Comparison of ENCODE assay signal across 17 cellular contexts in genomic region chr3:128873623-128874022, GRCh38. TPM values are rescaled to one million over a fixed set of nuclear protein-coding genes. Genes with fewer than 3 reads are reported as not detected.
DNase-seq lines count a peak whose midpoint lies in the region; ATAC-seq, FAIRE-seq and TF ChIP-seq lines count a peak whose summit lies in the region.
"Had no signal": no experiment of that assay in that cellular context is flagged by ENCODE, and none has a peak within 500 bp of the region (broad histone marks: within the 10 kb centered on the region; RNA-seq: fewer than 3 reads in every experiment).

No MANE protein-coding gene starts in this region.

- H3K9me3 ChIP-seq in keratinocyte (ENCODE audit: control insufficient read depth, low read depth, low read length) (no peaks in the 10 kb centered on the region), gastrocnemius medialis (no peaks in the 10 kb centered on the region)
- H3K9me3 ChIP-seq: HAP-1 had no signal

- intact Hi-C loops in gastrocnemius medialis (cut with DNase I; ENCODE audit: low total_unique reads), result no loop called here

- FAIRE-seq in keratinocyte (lab: Jason Lieb, UNC), result peak; percentile 61
- FAIRE-seq: A204.1, GM12878, H1 had no signal

- TF ChIP-seq CTCF in KMS-11 (conservative IDR thresholded peaks at IDR 0.05; ENCODE audit: low read depth, low read length), result no peak
- no peak for TF ChIP-seq CTCF in epithelial cell of esophagus (IDR thresholded peaks at IDR 0.05; ENCODE audit: insufficient read depth, low read depth, low read length, missing control alignments)
- no peak for TF ChIP-seq CTCF in keratinocyte (optimal IDR thresholded peaks at IDR 0.05 in 1 of 3, IDR thresholded peaks at IDR 0.05 in 1 of 3, conservative IDR thresholded peaks at IDR 0.05 in 1 of 3; ENCODE audit: extremely low read depth in 1 of 3, insufficient read depth in 2 of 3, low read length in 3 of 3)
- no peak for TF ChIP-seq CTCF in gastrocnemius medialis (IDR thresholded peaks at IDR 0.05 in 4 of 5, conservative IDR thresholded peaks at IDR 0.05 in 1 of 5)

- no peak for TF ChIP-seq POLR2A in gastrocnemius medialis (IDR thresholded peaks at IDR 0.05)

- H3K36me3 ChIP-seq in KMS-11 (ENCODE audit: insufficient read depth) (no peaks in the 10 kb centered on the region), keratinocyte (ENCODE audit: control insufficient read depth in 2 of 2, extremely low read depth in 1 of 2, insufficient read depth in 2 of 2, low read length in 2 of 2) (no peaks in the 10 kb centered on the region), gastrocnemius medialis (no peaks in the 10 kb centered on the region)
- H3K36me3 ChIP-seq: HAP-1 had no signal

- no peak for ATAC-seq in gastrocnemius medialis
- ATAC-seq in GM18861 (IDR thresholded peaks at IDR 0.05; ENCODE audit: unreplicated experiment), result no peak
- ATAC-seq in HG03460 (IDR thresholded peaks at IDR 0.05; ENCODE audit: unreplicated experiment), result no peak
- no peak for ATAC-seq in left lobe of liver
- ATAC-seq: GM12878 had no signal

- 0 out of 2 replicates have a peak overlapping the region, but pooled peaks have one; percentile 1 for H3K4me2 ChIP-seq in KMS-11
- no peak overlapping the region for H3K4me2 ChIP-seq in keratinocyte (ENCODE audit: control insufficient read depth, extremely low read depth, insufficient read depth, low read depth, low read length)

- H3K79me2 ChIP-seq in KMS-11 (ENCODE audit: insufficient read depth, low read depth), result peaks cover 6% of the 10 kb centered on the region
- H3K79me2 ChIP-seq in keratinocyte (ENCODE audit: control insufficient read depth, insufficient read depth, low read length), result peaks cover 8% of the 10 kb centered on the region

- dilution Hi-C loops in keratinocyte (cut with MboI; ENCODE audit: extremely low pct_ligation_motif_present, low sequenced_read_pairs), result no loop called here

- H3K27me3 ChIP-seq in KMS-11 (ENCODE audit: insufficient read depth, low read depth), result no peaks in the 10 kb centered on the region
- no peaks in the 10 kb centered on the region for H3K27me3 ChIP-seq in keratinocyte (ENCODE audit: control insufficient read depth, extremely low read depth, insufficient read depth, low read length)
- no peaks in the 10 kb centered on the region for H3K27me3 ChIP-seq in gastrocnemius medialis

- no peak overlapping the region for H3K9ac ChIP-seq in KMS-11
- no peak overlapping the region for H3K9ac ChIP-seq in keratinocyte (ENCODE audit: control insufficient read depth, extremely low read depth, insufficient read depth, low read length)

- H2AFZ ChIP-seq in KMS-11 (ENCODE audit: low read depth), result no peak overlapping the region
- H2AFZ ChIP-seq in keratinocyte (ENCODE audit: control insufficient read depth, low read length), result no peak overlapping the region

- in situ Hi-C loops in gastrocnemius medialis (cut with MboI; ENCODE audit: low sequenced_read_pairs in 4 of 4), result loop anchor here in 2 of 4 donors (10.0 to 25.0 kb wide), 2 partner anchors 186 to 189 kb away; no protein-coding TSS in a partner anchor

- H3K4me3 ChIP-seq in KMS-11 (IDR thresholded peaks at IDR 0.05; ENCODE audit: insufficient read depth, low read depth, low read length) (no peak overlapping the region), epithelial cell of esophagus (ENCODE audit: low read length) (no peak overlapping the region), keratinocyte (ENCODE audit: control insufficient read depth in 2 of 3, extremely low read depth in 1 of 3, insufficient read depth in 2 of 3, low read depth in 1 of 3, low read length in 3 of 3) (no peak overlapping the region), gastrocnemius medialis (no peak overlapping the region)
- H3K4me3 ChIP-seq: GM12878, HAP-1 had no signal

- DNase-seq in epithelial cell of esophagus (ENCODE audit: low read depth), result peak; percentile 75
- no peak for DNase-seq in keratinocyte (ENCODE audit: low read depth, low spot score)
- DNase-seq in gastrocnemius medialis, result no peak
- no peak for DNase-seq in left lobe of liver (ENCODE audit: low spot score)
- DNase-seq in OCI-M1 (lab: John Stamatoyannopoulos, UW), result no peak
- DNase-seq: C1 segment of cervical spinal cord; Calu3; CD4-positive, alpha-beta T cell; DMS 273 treated with DMSO at 0.1 percent for 48 hours; HFFc6 had no signal

- H4K20me1 ChIP-seq in KMS-11 (ENCODE audit: insufficient read depth), result no peaks in the 10 kb centered on the region
- no peaks in the 10 kb centered on the region for H4K20me1 ChIP-seq in keratinocyte (ENCODE audit: control insufficient read depth, extremely low read depth, insufficient read depth, low read length)

- H3K4me1 ChIP-seq in KMS-11 (ENCODE audit: low read depth, poor library complexity, severe bottlenecking) (peaks cover 6% of the 10 kb centered on the region), keratinocyte (ENCODE audit: control insufficient read depth, extremely low read depth, insufficient read depth, low read length) (peaks cover 17% of the 10 kb centered on the region), gastrocnemius medialis (peaks cover 31% of the 10 kb centered on the region in 2 donors)

- H3K27ac ChIP-seq in KMS-11, result no peak overlapping the region
- no peak overlapping the region for H3K27ac ChIP-seq in keratinocyte (ENCODE audit: control insufficient read depth, insufficient read depth, low read length)
- peak overlapping the region; percentile 70 to 96 (median 86) for H3K27ac ChIP-seq in gastrocnemius medialis

- H3K9me1 ChIP-seq in keratinocyte (ENCODE audit: control insufficient read depth, extremely low read depth, insufficient read depth, low read length), result no peaks in the 10 kb centered on the region

RNA-seq across cellular contexts. Expression of gene ACAD9, which starts 5.8 kb away (rescaled TPM):
- 33.7 to 40.5 TPM (median 36.6 TPM) in 3 replicates for polyA plus RNA-seq in keratinocyte
- 11.3 TPM for polyA plus RNA-seq in keratinocyte (2011; ENCODE audit: low read depth)
- polyA plus RNA-seq in keratinocyte (2011; cell fraction: cytosol; rRNA removed), result 25.6 and 34.1 TPM in 2 replicates
- 54.9 and 63.9 TPM in 2 replicates for polyA plus RNA-seq in keratinocyte (2011; cell fraction: nucleus; rRNA removed)
- 22.0 and 30.9 TPM in 2 replicates for polyA plus RNA-seq in keratinocyte (2012; ENCODE audit: low replicate concordance)
- 40.5 to 52.4 TPM (median 45.2 TPM) in 3 replicates for polyA minus RNA-seq in keratinocyte
- polyA minus RNA-seq in keratinocyte (2011; cell fraction: cytosol; rRNA and poly(A)+ RNA removed), result 33.0 TPM
- 31.7 and 36.1 TPM in 2 replicates for polyA minus RNA-seq in keratinocyte (2011; cell fraction: nucleus; rRNA and poly(A)+ RNA removed)
- total RNA-seq in gastrocnemius medialis (10 to 100 TPM; 26.3 to 43.0 (median 37.5) TPM), left lobe of liver (30.7 TPM)

Comparison
In these comparisons a context has a peak if more than half of its experiments do, and no peak if none do; other contexts are left out.
1. H3K27ac ChIP-seq: peak in gastrocnemius medialis (4 of 4); none in KMS-11 (single experiment) and keratinocyte (single experiment).